Comparison of ENCODE assay signal across 15 cellular contexts in genomic region chr18:78642561-78643398, GRCh38.
DNase-seq lines count a peak whose midpoint lies in the region; ATAC-seq and TF ChIP-seq lines count a peak whose summit lies in the region.
"Had no signal": no experiment of that assay in that cellular context is flagged by ENCODE, and none has a peak within 500 bp of the region (broad histone marks: within the 10 kb centered on the region; RNA-seq: fewer than 3 reads in every experiment).

No MANE protein-coding gene starts in this region.

- H3K27me3 ChIP-seq in spleen (replicated peaks in 1 of 7) (peaks cover 0 to 4% (median 0%) of the 10 kb centered on the region in 7 donors), breast epithelium (peaks cover 0 to 11% of the 10 kb centered on the region in 2 donors)

- H3K36me3 ChIP-seq in spleen (no peaks in the 10 kb centered on the region), breast epithelium (no peaks in the 10 kb centered on the region)
- H3K36me3 ChIP-seq: HAP-1, prostate gland had no signal

- POLR2A ChIA-PET in activated CD8-positive, alpha-beta T cell treated with anti-CD3 and anti-CD28 coated beads for 36 hours (lab: Charles Lee), result no interaction called here
- POLR2A ChIA-PET in activated CD8-positive, alpha-beta T cell treated with anti-CD3 and anti-CD28 coated beads, Interleukin-2, amount 10 ng/mL, durations not matched to agents 7 days and 5 days (lab: Charles Lee), result no interaction called here

- peaks cover 10% of the 10 kb centered on the region for H3K4me1 Mint-ChIP-seq in activated CD8-positive, alpha-beta T cell treated with anti-CD3 and anti-CD28 coated beads for 36 hours (ENCODE audit: low read depth)
- H3K4me1 Mint-ChIP-seq in activated CD8-positive, alpha-beta T cell treated with anti-CD3 and anti-CD28 coated beads, Interleukin-2, amount 10 ng/mL, durations not matched to agents 7 days and 5 days (ENCODE audit: low read depth), result no peaks in the 10 kb centered on the region
- H3K4me1 Mint-ChIP-seq in T-helper 17 cell, result peaks cover 3% of the 10 kb centered on the region

- H3K36me3 Mint-ChIP-seq in activated CD8-positive, alpha-beta T cell treated with anti-CD3 and anti-CD28 coated beads for 36 hours (ENCODE audit: low read depth), result no peaks in the 10 kb centered on the region
- no peaks in the 10 kb centered on the region for H3K36me3 Mint-ChIP-seq in activated CD8-positive, alpha-beta T cell treated with anti-CD3 and anti-CD28 coated beads, Interleukin-2, amount 10 ng/mL, durations not matched to agents 7 days and 5 days (ENCODE audit: low read depth)
- H3K36me3 Mint-ChIP-seq in T-helper 17 cell (ENCODE audit: low read depth), result no peaks in the 10 kb centered on the region

- CTCF ChIA-PET in activated CD8-positive, alpha-beta T cell treated with anti-CD3 and anti-CD28 coated beads for 36 hours (lab: Charles Lee), result no interaction called here
- CTCF ChIA-PET in activated CD8-positive, alpha-beta T cell treated with anti-CD3 and anti-CD28 coated beads, Interleukin-2, amount 10 ng/mL, durations not matched to agents 7 days and 5 days (lab: Charles Lee), result no interaction called here

- H3K4me1 ChIP-seq in spleen, result peaks cover 0 to 18% (median 3%) of the 10 kb centered on the region in 6 donors
- H3K4me1 ChIP-seq in breast epithelium, result no peaks in the 10 kb centered on the region
- H3K4me1 ChIP-seq: HAP-1 had no signal

- H3K27ac ChIP-seq in spleen (peak overlapping the region in 5 of 8 donors; percentile 13 to 64 (median 42)), breast epithelium (no peak overlapping the region)
- H3K27ac ChIP-seq: coronary artery, prostate gland had no signal

- H3K27ac Mint-ChIP-seq in activated CD8-positive, alpha-beta T cell treated with anti-CD3 and anti-CD28 coated beads for 36 hours, result no peak overlapping the region
- no peak overlapping the region for H3K27ac Mint-ChIP-seq in activated CD8-positive, alpha-beta T cell treated with anti-CD3 and anti-CD28 coated beads, Interleukin-2, amount 10 ng/mL, durations not matched to agents 7 days and 5 days
- H3K27ac Mint-ChIP-seq in T-helper 17 cell, result peak overlapping the region; percentile 24

- no peak for TF ChIP-seq CTCF in activated CD8-positive, alpha-beta T cell treated with anti-CD3 and anti-CD28 coated beads for 36 hours (IDR thresholded peaks at IDR 0.05)
- TF ChIP-seq CTCF in spleen (IDR thresholded peaks at IDR 0.05 in 8 of 11, conservative IDR thresholded peaks at IDR 0.05 in 3 of 11), result no peak
- TF ChIP-seq CTCF in breast epithelium (IDR thresholded peaks at IDR 0.05), result no peak
- TF ChIP-seq CTCF in GM13976 (IDR thresholded peaks at IDR 0.05; ENCODE audit: borderline replicate concordance, control extremely low read depth, extremely low read depth, insufficient read depth, missing control alignments), result no peak

- H3K4me3 ChIP-seq in spleen, result no peak overlapping the region
- no peak overlapping the region for H3K4me3 ChIP-seq in breast epithelium
- H3K4me3 ChIP-seq: coronary artery, HAP-1, prostate gland had no signal

- H3K4me3 Mint-ChIP-seq in activated CD8-positive, alpha-beta T cell treated with anti-CD3 and anti-CD28 coated beads for 36 hours, result no peak overlapping the region
- H3K4me3 Mint-ChIP-seq in activated CD8-positive, alpha-beta T cell treated with anti-CD3 and anti-CD28 coated beads, Interleukin-2, amount 10 ng/mL, durations not matched to agents 7 days and 5 days, result no peak overlapping the region
- no peak overlapping the region for H3K4me3 Mint-ChIP-seq in T-helper 17 cell

- intact Hi-C loops in activated CD8-positive, alpha-beta T cell treated with anti-CD3 and anti-CD28 coated beads for 36 hours (cut with micrococcal nuclease), result no loop called here
- intact Hi-C loops in spleen (cut with DNase I; ENCODE audit: low total_unique reads) (no loop called here), breast epithelium (cut with DNase I; ENCODE audit: low total_unique reads) (no loop called here)

- H3K27me3 Mint-ChIP-seq in activated CD8-positive, alpha-beta T cell treated with anti-CD3 and anti-CD28 coated beads for 36 hours, result no peaks in the 10 kb centered on the region
- no peaks in the 10 kb centered on the region for H3K27me3 Mint-ChIP-seq in activated CD8-positive, alpha-beta T cell treated with anti-CD3 and anti-CD28 coated beads, Interleukin-2, amount 10 ng/mL, durations not matched to agents 7 days and 5 days (ENCODE audit: low read depth)
- peaks cover 27% of the 10 kb centered on the region for H3K27me3 Mint-ChIP-seq in T-helper 17 cell

- ATAC-seq in activated CD8-positive, alpha-beta T cell treated with anti-CD3 and anti-CD28 coated beads for 36 hours, result peak; percentile 53
- no peak for ATAC-seq in activated CD8-positive, alpha-beta T cell treated with anti-CD3 and anti-CD28 coated beads, Interleukin-2, amount 10 ng/mL, durations not matched to agents 7 days and 5 days
- ATAC-seq in T-helper 17 cell, result peak; percentile 48

- in situ Hi-C loops in GM13976 (cut with MboI; ENCODE audit: low sequenced_read_pairs, unreplicated experiment), result no loop called here

- peak; percentile 13 for DNase-seq in activated CD8-positive, alpha-beta T cell treated with anti-CD3 and anti-CD28 coated beads for 36 hours
- DNase-seq in activated CD8-positive, alpha-beta T cell treated with anti-CD3 and anti-CD28 coated beads, Interleukin-2, amount 10 ng/mL, durations not matched to agents 7 days and 5 days, result no peak
- DNase-seq in NCI-H1417 (lab: John Stamatoyannopoulos, UW) (peak in 2 of 3 experiments; percentile 77 to 92), T-helper 17 cell (no peak), spleen (no peak), breast epithelium (ENCODE audit: low spot score in 2 of 2) (no peak), GM13976 (ENCODE audit: low spot score) (no peak), GM03348 (ENCODE audit: low spot score) (no peak)
- DNase-seq: mesenchymal stem cell; NCI-H187 treated with DMSO at 0.1 percent for 48 hours; RPMI8226; stimulated activated CD4-positive, alpha-beta T cell treated with anti-CD3 and anti-CD28 coated beads, Interleukin-1b, Interleukin-23, amount 100 ng/mL, for 48 hours had no signal

- no peaks in the 10 kb centered on the region for H3K9me3 ChIP-seq in T-helper 17 cell (ENCODE audit: control insufficient read depth, low read length, poor library complexity, severe bottlenecking)
- H3K9me3 ChIP-seq in spleen, result peaks cover 0 to 2% (median 0%) of the 10 kb centered on the region in 8 donors
- H3K9me3 ChIP-seq in breast epithelium, result no peaks in the 10 kb centered on the region
- H3K9me3 ChIP-seq: HAP-1, prostate gland had no signal

- no peaks in the 10 kb centered on the region for H3K9me3 Mint-ChIP-seq in activated CD8-positive, alpha-beta T cell treated with anti-CD3 and anti-CD28 coated beads for 36 hours
- no peaks in the 10 kb centered on the region for H3K9me3 Mint-ChIP-seq in activated CD8-positive, alpha-beta T cell treated with anti-CD3 and anti-CD28 coated beads, Interleukin-2, amount 10 ng/mL, durations not matched to agents 7 days and 5 days (ENCODE audit: insufficient read depth)

- TF ChIP-seq POLR2A in spleen (IDR thresholded peaks at IDR 0.05) (no peak), breast epithelium (IDR thresholded peaks at IDR 0.05) (no peak)

- WGBS in spleen, 5 donors, result 22 to 27% (median 25%) methylated on average over 8 of the region's 8 CpGs

Comparison
In these comparisons a context has a peak if more than half of its experiments do, and no peak if none do; other contexts are left out.
1. DNase-seq: peak in activated CD8-positive, alpha-beta T cell treated with anti-CD3 and anti-CD28 coated beads for 36 hours (single experiment) and NCI-H1417 (2 of 3); none in activated CD8-positive, alpha-beta T cell treated with anti-CD3 and anti-CD28 coated beads, Interleukin-2, amount 10 ng/mL, durations not matched to agents 7 days and 5 days (single experiment), T-helper 17 cell (0 of 3), spleen (single experiment), breast epithelium (0 of 2), GM13976 (single experiment) and GM03348 (single experiment).
2. H3K27ac ChIP-seq: peak in spleen (5 of 8); none in breast epithelium (0 of 2).